Comparison of ENCODE assay signal across 15 cellular contexts in genomic region chr6:112036088-112036637, GRCh38. TPM values are rescaled to one million over a fixed set of nuclear protein-coding genes. Genes with fewer than 3 reads are reported as not detected.
DNase-seq lines count a peak whose midpoint lies in the region; ATAC-seq and TF ChIP-seq lines count a peak whose summit lies in the region.
"Had no signal": no experiment of that assay in that cellular context is flagged by ENCODE, and none has a peak within 500 bp of the region (broad histone marks: within the 10 kb centered on the region; RNA-seq: fewer than 3 reads in every experiment).

No MANE protein-coding gene starts in this region.

- dilution Hi-C loops in mammary epithelial cell (cut with HindIII; ENCODE audit: low sequenced_read_pairs), result loop anchor here (10.0 kb wide), 2 partner anchors 61 to 331 kb away; no protein-coding TSS in a partner anchor

- H3K9me3 ChIP-seq in mammary epithelial cell (replicated peaks; ENCODE audit: insufficient read depth, low read length), result no peaks in the 10 kb centered on the region
- H3K9me3 ChIP-seq in skeletal muscle satellite cell (replicated peaks; ENCODE audit: low read length), result no peaks in the 10 kb centered on the region

- H2AFZ ChIP-seq in mammary epithelial cell (ENCODE audit: low read depth, low read length), result no peak overlapping the region

- H3K79me2 ChIP-seq in mammary epithelial cell (ENCODE audit: insufficient read depth, low read length), result no peaks in the 10 kb centered on the region

- TF ChIP-seq CTCF in mammary epithelial cell (conservative IDR thresholded peaks at IDR 0.05 in 1 of 2, IDR thresholded peaks at IDR 0.05 in 1 of 2; ENCODE audit: extremely low read depth in 1 of 2, insufficient read depth in 1 of 2, low read depth in 1 of 2, low read length in 2 of 2), result no peak

- H3K4me3 ChIP-seq in mammary epithelial cell (replicated peaks in 1 of 3; ENCODE audit: insufficient read depth in 1 of 3, low read depth in 2 of 3, low read length in 3 of 3) (no peak overlapping the region), skeletal muscle satellite cell (ENCODE audit: low read length) (no peak overlapping the region)

- no peak overlapping the region for H3K27ac ChIP-seq in mammary epithelial cell (ENCODE audit: insufficient read depth, low read depth, low read length)

- H3K27me3 ChIP-seq in mammary epithelial cell (ENCODE audit: insufficient read depth, low read length) (no peaks in the 10 kb centered on the region), skeletal muscle satellite cell (ENCODE audit: control insufficient read depth, insufficient read depth, low read length) (no peaks in the 10 kb centered on the region)

- H4K20me1 ChIP-seq in mammary epithelial cell (ENCODE audit: insufficient read depth, low read length), result no peaks in the 10 kb centered on the region

- CTCF ChIA-PET in mammary epithelial cell (lab: Charles Lee; ENCODE audit: low non-redundant PET), result no interaction called here

- DNase-seq in stimulated activated CD4-positive, alpha-beta T cell treated with anti-CD3 and anti-CD28 coated beads, Interleukin-4, amount 100 ng/mL, for 24 hours, result peak; percentile 25
- no peak for DNase-seq in stimulated activated CD4-positive, alpha-beta T cell treated with anti-CD3 and anti-CD28 coated beads, Interleukin-4, amount 100 ng/mL, for 1 hour
- DNase-seq in mammary epithelial cell (peak; percentile 10), HPDE6-E6E7 (ENCODE audit: extremely low spot score) (no peak)
- DNase-seq: activated CD8-positive, alpha-beta memory T cell treated with anti-CD3 and anti-CD28 coated beads, Interleukin-2, amount 10 ng/mL, durations not matched to agents 7 days and 5 days; NCI-H2081 treated with DMSO at 0.1 percent for 48 hours; PC-3 had no signal

- H3K4me1 ChIP-seq in mammary epithelial cell (ENCODE audit: insufficient read depth, low read length) (peaks cover 14% of the 10 kb centered on the region), skeletal muscle satellite cell (ENCODE audit: control insufficient read depth, insufficient read depth, low read length) (peaks cover 70% of the 10 kb centered on the region)

- H3K9ac ChIP-seq in mammary epithelial cell (ENCODE audit: insufficient read depth, low read length) (no peak overlapping the region), skeletal muscle satellite cell (ENCODE audit: low read depth, low read length) (peak overlapping the region; percentile 75)

- no peak overlapping the region for H3K4me2 ChIP-seq in mammary epithelial cell (ENCODE audit: insufficient read depth, low read depth, low read length)
- no peak overlapping the region for H3K4me2 ChIP-seq in skeletal muscle satellite cell (ENCODE audit: low read length)

- BruUV-seq in mammary epithelial cell (replicated peaks; lab: Mats Ljungman, UMichigan), result no TSS peak

- intact Hi-C loops in mammary epithelial cell (cut with micrococcal nuclease), result no loop called here

- 83% methylated on average over 4 of the region's 4 CpGs for WGBS in mammary epithelial cell (ENCODE audit: low coverage, missing lambda C conversion rate)

- ATAC-seq in GM21786 (IDR thresholded peaks at IDR 0.05; ENCODE audit: unreplicated experiment) (no peak), HG02973 (IDR thresholded peaks at IDR 0.05; ENCODE audit: unreplicated experiment) (no peak)
- ATAC-seq: PC-3; SK-N-SH treated with all-trans-retinoic acid at 6 μM for 48 hours; stimulated activated memory B cell treated with anti-CD40 and anti-IgM and Interleukin-4, amounts not matched to agents 10 μg/mL and 1 μg/mL and 100 μg/mL, for 72 hours had no signal

- H3K36me3 ChIP-seq in mammary epithelial cell (ENCODE audit: insufficient read depth, low read length), result no peaks in the 10 kb centered on the region
- H3K36me3 ChIP-seq in skeletal muscle satellite cell (ENCODE audit: insufficient read depth, low read length), result no peaks in the 10 kb centered on the region

- in situ Hi-C loops in mammary epithelial cell (cut with MboI; ENCODE audit: low sequenced_read_pairs in 2 of 2), result loop anchor here in 1 of 2 donors (25.0 kb wide), 1 partner anchor 774 kb away; a partner anchor contains a TSS

RNA-seq across cellular contexts. Expression of gene CCN6, which starts 17.7 kb away (rescaled TPM):
- total RNA-seq in mammary epithelial cell, result 1 to 10 TPM; 6.0 to 8.2 TPM
- 20.3 TPM for polyA plus RNA-seq in mammary epithelial cell
- 5.9 TPM for polyA minus RNA-seq in mammary epithelial cell
- not detected in 2 replicates for total RNA-seq in skeletal muscle satellite cell (2012; rRNA removed)
- total RNA-seq: activated CD8-positive, alpha-beta memory T cell treated with anti-CD3 and anti-CD28 coated beads, Interleukin-2, amount 10 ng/mL, durations not matched to agents 7 days and 5 days; glomerular endothelial cell; lung microvascular endothelial cell; neural crest cell; PC-3 had no signal

RNA-seq across cellular contexts. Expression of gene TUBE1, which starts 51.1 kb away (rescaled TPM):
- total RNA-seq in mammary epithelial cell, result 10 to 100 TPM; 39.8 to 45.7 TPM
- 7.6 TPM for polyA plus RNA-seq in mammary epithelial cell
- polyA minus RNA-seq in mammary epithelial cell, result 2.6 TPM
- 20.3 and 23.8 TPM in 2 replicates for total RNA-seq in skeletal muscle satellite cell (2012; rRNA removed)

RNA-seq across cellular contexts. Expression of gene FAM229B, which starts 51.2 kb away (rescaled TPM):
- 1 to 10 TPM; 3.4 to 5.2 TPM for total RNA-seq in mammary epithelial cell
- polyA plus RNA-seq in mammary epithelial cell, result 3.5 TPM
- not detected for polyA minus RNA-seq in mammary epithelial cell
- 9.1 and 9.8 TPM in 2 replicates for total RNA-seq in skeletal muscle satellite cell (2012; rRNA removed)

Comparison
In these comparisons a context has a peak if more than half of its experiments do, and no peak if none do; other contexts are left out.
1. DNase-seq: peak in stimulated activated CD4-positive, alpha-beta T cell treated with anti-CD3 and anti-CD28 coated beads, Interleukin-4, amount 100 ng/mL, for 24 hours (single experiment) and mammary epithelial cell (single experiment); none in stimulated activated CD4-positive, alpha-beta T cell treated with anti-CD3 and anti-CD28 coated beads, Interleukin-4, amount 100 ng/mL, for 1 hour (single experiment) and HPDE6-E6E7 (single experiment).